ENCODE assay signal across 1 cellular context in genomic region chr13:51873837-51874236, GRCh38.
TF ChIP-seq lines count a peak whose summit lies in the region.

No MANE protein-coding gene starts in this region.

TF ChIP-seq in GM23338, 12 proteins besides CTCF, POLR2A, EP300 and RAD21 (continued from another document):
- TF ChIP-seq CREB1 (CRISPR knock-in tag; IDR thresholded peaks at IDR 0.05; ENCODE audit: low read depth), result no peak
- TF ChIP-seq ZNF462 (CRISPR knock-in tag; IDR thresholded peaks at IDR 0.05), result no peak
- TF ChIP-seq ZNF114 (CRISPR knock-in tag; IDR thresholded peaks at IDR 0.05), result no peak
